8 cellular contexts compared by ENCODE assay signal in genomic region chr10:62373639-62373994, GRCh38. TPM values are rescaled to one million over a fixed set of nuclear protein-coding genes. Genes with fewer than 3 reads are reported as not detected.
DNase-seq lines count a peak whose midpoint lies in the region; ATAC-seq, FAIRE-seq and TF ChIP-seq lines count a peak whose summit lies in the region.

No MANE protein-coding gene starts in this region.

- no peaks in the 10 kb centered on the region for H3K36me3 Mint-ChIP-seq in nephron progenitor cell (ENCODE audit: low read depth)

- dilution Hi-C loops in endothelial cell of umbilical vein (cut with MboI; ENCODE audit: extremely low pct_ligation_motif_present, low sequenced_read_pairs) = no loop called here

- BruUV-seq in Panc1 (replicated peaks; lab: Mats Ljungman, UMichigan) (no TSS peak), endothelial cell of umbilical vein (replicated peaks; lab: Mats Ljungman, UMichigan) (TSS peak; percentile 28)

- peaks cover 45% of the 10 kb centered on the region for H3K4me1 ChIP-seq in Panc1 (ENCODE audit: control insufficient read depth, insufficient read depth, low read length)
- H3K4me1 ChIP-seq in endothelial cell of umbilical vein (ENCODE audit: control insufficient read depth, extremely low read depth, insufficient read depth, low read length) = peaks cover 16% of the 10 kb centered on the region

- peaks cover 43% of the 10 kb centered on the region for H3K27me3 Mint-ChIP-seq in nephron progenitor cell (ENCODE audit: low read depth, poor library complexity)

- ATAC-seq in Panc1 (peak; percentile 17), HG02970 (IDR thresholded peaks at IDR 0.05; ENCODE audit: low FRiP score, unreplicated experiment) (no peak)

- CTCF ChIA-PET in BJ (lab: Yijun Ruan, JAX) = interaction anchor here (0.9 kb wide), 1 partner anchor 221 kb away, joined by 3 read pairs; no protein-coding TSS in a partner anchor
- CTCF ChIA-PET in Panc1 (lab: Charles Lee) = no interaction called here
- CTCF ChIA-PET in endothelial cell of umbilical vein (lab: Charles Lee) = interaction anchor here (0.6 to 1.2 kb wide), 2 partner anchors 120 to 335 kb away, joined by 3 read pairs; no protein-coding TSS in a partner anchor

- no peaks in the 10 kb centered on the region for H3K9me3 ChIP-seq in Panc1 (ENCODE audit: control insufficient read depth, insufficient read depth, low read depth, low read length)
- H3K9me3 ChIP-seq in endothelial cell of umbilical vein (replicated peaks; ENCODE audit: control insufficient read depth, insufficient read depth, low read length) = no peaks in the 10 kb centered on the region

- H2AFZ ChIP-seq in endothelial cell of umbilical vein (ENCODE audit: low read depth, low read length) = peak overlapping the region; percentile 83

- H3K9me1 ChIP-seq in endothelial cell of umbilical vein (replicated peaks; ENCODE audit: control insufficient read depth, extremely low read depth, insufficient read depth, low read length) = no peaks in the 10 kb centered on the region

- peak overlapping the region; percentile 63 for H3K9ac ChIP-seq in endothelial cell of umbilical vein (replicated peaks; ENCODE audit: extremely low read depth, insufficient read depth, low read length)

- H3K4me3 ChIP-seq in BJ (ENCODE audit: low read depth, low read length) = peak overlapping the region; percentile 64
- peak overlapping the region; percentile 71 to 89 for H3K4me3 ChIP-seq in Panc1 (ENCODE audit: low read depth in 2 of 2, low read length in 2 of 2)
- H3K4me3 ChIP-seq in endothelial cell of umbilical vein (replicated peaks in 1 of 3; ENCODE audit: insufficient read depth in 1 of 3, low read depth in 1 of 3, low read length in 3 of 3) = peak overlapping the region; percentile 39 to 52 (median 51)

- H3K27ac Mint-ChIP-seq in nephron progenitor cell = no peak overlapping the region

- H3K27me3 ChIP-seq in BJ (ENCODE audit: control insufficient read depth, insufficient read depth, low read length) (no peaks in the 10 kb centered on the region), Panc1 (ENCODE audit: control insufficient read depth, insufficient read depth, low read length) (no peaks in the 10 kb centered on the region), endothelial cell of umbilical vein (ENCODE audit: control insufficient read depth in 2 of 2, insufficient read depth in 2 of 2, low read length in 2 of 2) (no peaks in the 10 kb centered on the region)

- peak overlapping the region; percentile 85 for H3K4me3 Mint-ChIP-seq in nephron progenitor cell

- peaks cover 5% of the 10 kb centered on the region for H3K4me1 Mint-ChIP-seq in nephron progenitor cell

- no peak for TF ChIP-seq POLR2A in endothelial cell of umbilical vein (IDR thresholded peaks at IDR 0.05; ENCODE audit: low read depth, low read length)

- H3K27ac ChIP-seq in Panc1 (ENCODE audit: low read length) = peak overlapping the region; percentile 93
- H3K27ac ChIP-seq in endothelial cell of umbilical vein (ENCODE audit: insufficient read depth, low read depth, low read length) = no peak overlapping the region

- peak overlapping the region; percentile 78 for H3K4me2 ChIP-seq in endothelial cell of umbilical vein (ENCODE audit: insufficient read depth, low read length)

- H3K36me3 ChIP-seq in BJ (ENCODE audit: control insufficient read depth, insufficient read depth, low read length) (no peaks in the 10 kb centered on the region), Panc1 (ENCODE audit: control insufficient read depth, insufficient read depth, low read length) (peaks cover 2% of the 10 kb centered on the region; the same call in 1 of the 2 replicates), endothelial cell of umbilical vein (ENCODE audit: control insufficient read depth in 2 of 2, extremely low read depth in 1 of 2, insufficient read depth in 2 of 2, low read length in 2 of 2) (no peaks in the 10 kb centered on the region)

- H3K9me3 Mint-ChIP-seq in nephron progenitor cell = peaks cover 3% of the 10 kb centered on the region

- intact Hi-C loops in Panc1 (cut with micrococcal nuclease; ENCODE audit: unreplicated experiment) (no loop called here), endothelial cell of umbilical vein (cut with micrococcal nuclease) (loop anchor here (5.0 kb wide), 1 partner anchor 471 kb away; the partner anchor contains the start of gene ARID5B)

- no peak for FAIRE-seq in endothelial cell of umbilical vein (lab: Jason Lieb, UNC)

- TF ChIP-seq CTCF in BJ (IDR thresholded peaks at IDR 0.05; ENCODE audit: insufficient read depth, low read depth, low read length) (no peak), Panc1 (IDR thresholded peaks at IDR 0.05) (no peak), endothelial cell of umbilical vein (IDR thresholded peaks at IDR 0.05; ENCODE audit: extremely low read depth in 1 of 2, insufficient read depth in 1 of 2, low read depth in 1 of 2, low read length in 2 of 2) (no peak), nephron progenitor cell (IDR thresholded peaks at IDR 0.05) (no peak)

- no peak for DNase-seq in BJ (ENCODE audit: low read depth)
- no peak for DNase-seq in Panc1 (ENCODE audit: low read depth, low spot score)
- no peak for DNase-seq in endothelial cell of umbilical vein (ENCODE audit: low read depth, low spot score)
- DNase-seq in nephron progenitor cell = no peak
- DNase-seq in NOMO-1 treated with dmso at 0.1 percent for 144 hours (lab: John Stamatoyannopoulos, UW; ENCODE audit: unreplicated experiment) = no peak
- no peak for DNase-seq in SKM-1 treated with dmso at 0.1 percent for 144 hours (lab: John Stamatoyannopoulos, UW; ENCODE audit: unreplicated experiment)
- DNase-seq in DMS 273 treated with DMSO at 0.1 percent for 48 hours (lab: John Stamatoyannopoulos, UW) = no peak

- no peaks in the 10 kb centered on the region for H4K20me1 ChIP-seq in endothelial cell of umbilical vein (replicated peaks; ENCODE audit: control insufficient read depth, extremely low read depth, insufficient read depth, low read length)

- H3K79me2 ChIP-seq in endothelial cell of umbilical vein (ENCODE audit: control insufficient read depth, insufficient read depth, low read length) = no peaks in the 10 kb centered on the region

- in situ Hi-C loops in Panc1 (cut with HindIII; ENCODE audit: low pct_unique_long_range_greater_than_20kb, low sequenced_read_pairs) = no loop called here

- POLR2A ChIA-PET in BJ (lab: Charles Lee) = no interaction called here
- POLR2A ChIA-PET in Panc1 (lab: Charles Lee) = interaction anchor here (0.6 kb wide), 2 partner anchors 13 to 108 kb away, joined by 3 to 4 read pairs; no protein-coding TSS in a partner anchor
- POLR2A ChIA-PET in endothelial cell of umbilical vein (lab: Charles Lee) = no interaction called here

TF ChIP-seq in endothelial cell of umbilical vein, 7 proteins besides CTCF, POLR2A, EP300 and RAD21:
- TF ChIP-seq POLR2AphosphoS5 (IDR thresholded peaks at IDR 0.05; ENCODE audit: insufficient read depth, low read depth, low read length) (no peak), JUN (IDR thresholded peaks at IDR 0.05; ENCODE audit: borderline replicate concordance, insufficient read depth, insufficient read length, low read depth) (no peak), EZH2 (IDR thresholded peaks at IDR 0.05; ENCODE audit: borderline replicate concordance, low read depth, low read length, severe bottlenecking) (no peak), MAX (IDR thresholded peaks at IDR 0.05; ENCODE audit: insufficient read depth, insufficient read length) (no peak), FOS (IDR thresholded peaks at IDR 0.05; ENCODE audit: borderline replicate concordance, insufficient read depth, low read length) (no peak), MYC (IDR thresholded peaks at IDR 0.05; ENCODE audit: low read depth, low read length) (no peak), GATA2 (IDR thresholded peaks at IDR 0.05; ENCODE audit: insufficient read depth, insufficient read length, low read depth, low read length) (no peak)

RNA-seq across cellular contexts. Expression of gene ZNF365, which starts 0.6 kb away (rescaled TPM):
- polyA plus RNA-seq in BJ (2011; rRNA removed) (3.7 and 4.5 TPM in 2 replicates), endothelial cell of umbilical vein (0.76 and 1.3 TPM in 2 replicates)
- 3.6 and 6.1 TPM in 2 replicates for polyA minus RNA-seq in BJ (2011; rRNA and poly(A)+ RNA removed)
- total RNA-seq in Panc1 (2021; ENCODE audit: unreplicated experiment) (22.8 TPM), endothelial cell of umbilical vein (2.9 and 5.5 TPM in 2 replicates)
- polyA plus RNA-seq in Panc1 (2012; ENCODE audit: insufficient read length) = 12.7 TPM
- polyA plus RNA-seq in endothelial cell of umbilical vein (2011; cell fraction: cytosol; rRNA removed) = 0.94 and 1.1 TPM in 2 replicates
- polyA plus RNA-seq in endothelial cell of umbilical vein (2011; cell fraction: nucleus; rRNA removed) = 1.9 and 2.1 TPM in 2 replicates
- 0.97 and 1.5 TPM in 2 replicates for polyA plus RNA-seq in endothelial cell of umbilical vein (2012)
- polyA minus RNA-seq in endothelial cell of umbilical vein = 1.8 and 3.3 TPM in 2 replicates
- not detected for polyA minus RNA-seq in endothelial cell of umbilical vein (2011; cell fraction: cytosol; rRNA and poly(A)+ RNA removed)
- polyA minus RNA-seq in endothelial cell of umbilical vein (2011; cell fraction: nucleus; rRNA and poly(A)+ RNA removed) = 5.0 and 6.6 TPM in 2 replicates
